1 cellular context compared by ENCODE assay signal in the genomic region with DNA sequence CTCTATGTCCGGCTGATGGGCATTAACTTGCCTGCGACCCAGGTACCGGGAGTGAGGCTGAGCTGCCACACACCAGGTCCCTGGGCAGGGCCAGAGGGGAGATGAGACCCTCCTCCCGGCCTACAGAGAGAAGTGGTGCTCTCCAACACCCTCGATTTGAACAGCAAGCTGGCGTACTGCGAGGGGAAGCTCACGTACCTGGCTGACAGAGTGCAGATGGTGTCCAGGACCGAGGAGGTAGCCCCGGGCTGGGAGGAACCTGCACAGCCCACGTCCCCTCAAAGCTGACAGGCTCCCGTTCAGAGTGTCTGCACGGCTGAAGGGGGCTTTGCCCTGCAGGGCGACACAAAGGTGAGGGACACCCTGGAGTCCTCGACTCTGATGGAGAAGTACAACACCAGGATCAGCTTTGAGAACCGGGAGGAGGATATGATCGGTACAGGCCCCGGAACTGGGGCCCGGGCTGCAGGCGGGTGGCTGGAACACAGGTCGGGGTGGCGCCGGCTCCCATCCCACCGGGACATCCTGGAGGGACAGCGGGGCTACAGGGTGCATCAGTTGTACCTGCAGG.
TF ChIP-seq lines count a peak whose summit lies in the region.

No MANE protein-coding gene starts in this region.

TF ChIP-seq in endothelial cell of umbilical vein, 7 proteins besides CTCF, POLR2A, EP300 and RAD21:
- TF ChIP-seq JUN (IDR thresholded peaks at IDR 0.05; ENCODE audit: borderline replicate concordance, insufficient read depth, insufficient read length, low read depth) (no peak), EZH2 (IDR thresholded peaks at IDR 0.05; ENCODE audit: borderline replicate concordance, low read depth, low read length, severe bottlenecking) (no peak), FOS (IDR thresholded peaks at IDR 0.05; ENCODE audit: borderline replicate concordance, insufficient read depth, low read length) (no peak), GATA2 (IDR thresholded peaks at IDR 0.05; ENCODE audit: insufficient read depth, insufficient read length, low read depth, low read length) (no peak), MYC (IDR thresholded peaks at IDR 0.05; ENCODE audit: low read depth, low read length) (no peak), POLR2AphosphoS5 (IDR thresholded peaks at IDR 0.05; ENCODE audit: insufficient read depth, low read depth, low read length) (no peak)
- TF ChIP-seq, protein P1, sequence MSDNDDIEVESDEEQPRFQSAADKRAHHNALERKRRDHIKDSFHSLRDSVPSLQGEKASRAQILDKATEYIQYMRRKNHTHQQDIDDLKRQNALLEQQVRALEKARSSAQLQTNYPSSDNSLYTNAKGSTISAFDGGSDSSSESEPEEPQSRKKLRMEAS (IDR thresholded peaks at IDR 0.05; ENCODE audit: insufficient read depth, insufficient read length), result no peak
